8 cellular contexts compared by ENCODE assay signal in genomic region chr17:82497483-82498405, GRCh38. TPM values are rescaled to one million over a fixed set of nuclear protein-coding genes. Genes with fewer than 3 reads are reported as not detected.
DNase-seq lines count a peak whose midpoint lies in the region; ATAC-seq and TF ChIP-seq lines count a peak whose summit lies in the region.

No MANE protein-coding gene starts in this region.

- CTCF ChIA-PET in activated CD8-positive, alpha-beta T cell treated with anti-CD3 and anti-CD28 coated beads, Interleukin-2, amount 10 ng/mL, durations not matched to agents 7 days and 5 days (lab: Charles Lee): interaction anchor here (0.7 to 0.8 kb wide), 2 partner anchors 10 to 56 kb away, joined by 3 read pairs; no protein-coding TSS in a partner anchor

- H3K4me3 Mint-ChIP-seq in CD14-positive monocyte (peak overlapping the region; percentile 80 to 90), naive B cell (peak overlapping the region; percentile 87 to 96 (median 93)), type B pancreatic cell (peak overlapping the region; percentile 93)
- peak overlapping the region; percentile 82 for H3K4me3 Mint-ChIP-seq in activated CD8-positive, alpha-beta T cell treated with anti-CD3 and anti-CD28 coated beads, Interleukin-2, amount 10 ng/mL, durations not matched to agents 7 days and 5 days

- H3K4me1 Mint-ChIP-seq in CD14-positive monocyte: peaks cover 32% of the 10 kb centered on the region
- peaks cover 47% of the 10 kb centered on the region for H3K4me1 Mint-ChIP-seq in activated CD8-positive, alpha-beta T cell treated with anti-CD3 and anti-CD28 coated beads, Interleukin-2, amount 10 ng/mL, durations not matched to agents 7 days and 5 days (ENCODE audit: low read depth)
- peaks cover 24 to 38% (median 35%) of the 10 kb centered on the region in 3 donors for H3K4me1 Mint-ChIP-seq in naive B cell
- H3K4me1 Mint-ChIP-seq in type B pancreatic cell (ENCODE audit: unreplicated experiment): peaks cover 18% of the 10 kb centered on the region

- TF ChIP-seq CTCF in CD14-positive monocyte (IDR thresholded peaks at IDR 0.05): no peak
- TF ChIP-seq CTCF in GM20000 (IDR thresholded peaks at IDR 0.05; ENCODE audit: extremely low read depth, missing control alignments): no peak
- no peak for TF ChIP-seq CTCF in epithelial cell of esophagus (IDR thresholded peaks at IDR 0.05; ENCODE audit: insufficient read depth, low read depth, low read length, missing control alignments)
- TF ChIP-seq CTCF in type B pancreatic cell (conservative IDR thresholded peaks at IDR 0.05): no peak

- intact Hi-C loops in CD14-positive monocyte (cut with micrococcal nuclease): loop anchor here (1.0 to 10.0 kb wide), 3 partner anchors 22 to 57 kb away; partner anchors contain the start of gene FOXK2 (in 1 of the 2)

- H3K27ac Mint-ChIP-seq in CD14-positive monocyte: peak overlapping the region in 6 of 7 donors; percentile 14 to 86 (median 67)
- peak overlapping the region; percentile 83 for H3K27ac Mint-ChIP-seq in activated CD8-positive, alpha-beta T cell treated with anti-CD3 and anti-CD28 coated beads, Interleukin-2, amount 10 ng/mL, durations not matched to agents 7 days and 5 days
- peak overlapping the region; percentile 69 to 96 (median 84) for H3K27ac Mint-ChIP-seq in naive B cell
- H3K27ac Mint-ChIP-seq in type B pancreatic cell: peak overlapping the region; percentile 92

- H3K4me3 ChIP-seq in epithelial cell of esophagus (ENCODE audit: low read length): peak overlapping the region; percentile 40

- peak; percentile 17 for ATAC-seq in activated CD8-positive, alpha-beta T cell treated with anti-CD3 and anti-CD28 coated beads, Interleukin-2, amount 10 ng/mL, durations not matched to agents 7 days and 5 days
- peak; percentile 33 to 36 for ATAC-seq in naive B cell (ENCODE audit: low read depth in 2 of 2)
- no peak for ATAC-seq in HG02610 (IDR thresholded peaks at IDR 0.05; ENCODE audit: unreplicated experiment)

- no peaks in the 10 kb centered on the region for H3K9me3 Mint-ChIP-seq in CD14-positive monocyte
- no peaks in the 10 kb centered on the region for H3K9me3 Mint-ChIP-seq in activated CD8-positive, alpha-beta T cell treated with anti-CD3 and anti-CD28 coated beads, Interleukin-2, amount 10 ng/mL, durations not matched to agents 7 days and 5 days (ENCODE audit: insufficient read depth)
- peaks cover 0 to 3% (median 0%) of the 10 kb centered on the region in 7 donors for H3K9me3 Mint-ChIP-seq in naive B cell
- no peaks in the 10 kb centered on the region for H3K9me3 Mint-ChIP-seq in type B pancreatic cell

- H3K27me3 Mint-ChIP-seq in CD14-positive monocyte (ENCODE audit: low read depth in 3 of 3) (peaks cover 0 to 9% (median 4%) of the 10 kb centered on the region in 3 donors), naive B cell (peaks cover 0 to 6% (median 0%) of the 10 kb centered on the region in 3 donors), type B pancreatic cell (peaks cover 10% of the 10 kb centered on the region)
- no peaks in the 10 kb centered on the region for H3K27me3 Mint-ChIP-seq in activated CD8-positive, alpha-beta T cell treated with anti-CD3 and anti-CD28 coated beads, Interleukin-2, amount 10 ng/mL, durations not matched to agents 7 days and 5 days (ENCODE audit: low read depth)

- DNase-seq in CD14-positive monocyte (ENCODE audit: low spot score) (no peak), GM20000 (ENCODE audit: low spot score) (peak; percentile 60), NCI-H146 treated with DMSO at 0.1 percent for 48 hours (lab: John Stamatoyannopoulos, UW; ENCODE audit: unreplicated experiment) (peak; percentile 37), epithelial cell of esophagus (ENCODE audit: low read depth) (peak; percentile 50), naive B cell (peak; percentile 51), type B pancreatic cell (ENCODE audit: extremely low spot score, unreplicated experiment) (no peak)
- DNase-seq in activated CD8-positive, alpha-beta T cell treated with anti-CD3 and anti-CD28 coated beads, Interleukin-2, amount 10 ng/mL, durations not matched to agents 7 days and 5 days: peak; percentile 58

- H3K36me3 Mint-ChIP-seq in CD14-positive monocyte (no peaks in the 10 kb centered on the region), naive B cell (no peaks in the 10 kb centered on the region), type B pancreatic cell (no peaks in the 10 kb centered on the region)
- no peaks in the 10 kb centered on the region for H3K36me3 Mint-ChIP-seq in activated CD8-positive, alpha-beta T cell treated with anti-CD3 and anti-CD28 coated beads, Interleukin-2, amount 10 ng/mL, durations not matched to agents 7 days and 5 days (ENCODE audit: low read depth)

- POLR2A ChIA-PET in activated CD8-positive, alpha-beta T cell treated with anti-CD3 and anti-CD28 coated beads, Interleukin-2, amount 10 ng/mL, durations not matched to agents 7 days and 5 days (lab: Charles Lee): interaction anchor here (0.9 to 1.3 kb wide), 4 partner anchors 21 to 70 kb away, joined by 3 to 4 read pairs (median 4); partner anchors contain the start of gene FOXK2

RNA-seq across cellular contexts. Expression of gene FOXK2, which starts 21.8 kb away (rescaled TPM):
- 1 to 10 TPM; 3.5 to 4.7 TPM for polyA plus RNA-seq in CD14-positive monocyte
- total RNA-seq in activated CD8-positive, alpha-beta T cell treated with anti-CD3 and anti-CD28 coated beads, Interleukin-2, amount 10 ng/mL, durations not matched to agents 7 days and 5 days: 10 to 100 TPM; 62.3 to 65.3 TPM
- 1 to 10 TPM; 2.5 to 6.0 (median 4.4) TPM for polyA plus RNA-seq in naive B cell (ENCODE audit: low read depth in 6 of 6)
- 59.5 and 75.5 TPM in 2 replicates for total RNA-seq in type B pancreatic cell (ENCODE audit: low replicate concordance)

RNA-seq across cellular contexts. Expression of gene NARF, which starts 39.2 kb away (rescaled TPM):
- 100 to 1,000 TPM; 100 to 101 TPM for polyA plus RNA-seq in CD14-positive monocyte
- total RNA-seq in activated CD8-positive, alpha-beta T cell treated with anti-CD3 and anti-CD28 coated beads, Interleukin-2, amount 10 ng/mL, durations not matched to agents 7 days and 5 days: 100 to 1,000 TPM; 112 to 114 TPM
- polyA plus RNA-seq in naive B cell (ENCODE audit: low read depth in 6 of 6): 100 to 1,000 TPM in 3 of 6 donors, 10 to 100 TPM in 3; 72.3 to 137 (median 95.0) TPM
- 75.4 and 111 TPM in 2 replicates for total RNA-seq in type B pancreatic cell (ENCODE audit: low replicate concordance)

RNA-seq across cellular contexts. Expression of gene CYBC1, which starts 47.2 kb away (rescaled TPM):
- polyA plus RNA-seq in CD14-positive monocyte (100 to 1,000 TPM; 160 to 217 TPM), naive B cell (ENCODE audit: low read depth in 6 of 6) (100 to 1,000 TPM; 274 to 340 (median 303) TPM)
- 100 to 1,000 TPM; 220 to 247 TPM for total RNA-seq in activated CD8-positive, alpha-beta T cell treated with anti-CD3 and anti-CD28 coated beads, Interleukin-2, amount 10 ng/mL, durations not matched to agents 7 days and 5 days
- total RNA-seq in type B pancreatic cell (ENCODE audit: low replicate concordance): 51.1 and 78.1 TPM in 2 replicates

Comparison
In these comparisons a context has a peak if more than half of its experiments do, and no peak if none do; other contexts are left out.
1. DNase-seq: peak in GM20000 (single experiment), NCI-H146 treated with DMSO at 0.1 percent for 48 hours (single experiment), activated CD8-positive, alpha-beta T cell treated with anti-CD3 and anti-CD28 coated beads, Interleukin-2, amount 10 ng/mL, durations not matched to agents 7 days and 5 days (single experiment), epithelial cell of esophagus (single experiment) and naive B cell (single experiment); none in CD14-positive monocyte (single experiment) and type B pancreatic cell (single experiment).
2. Peak in every context shown above with its lines, with median percentiles within 50 percentile points of each other: H3K27ac Mint-ChIP-seq and H3K4me3 Mint-ChIP-seq.